Comparison of ENCODE assay signal across 24 cellular contexts in the genomic region with DNA sequence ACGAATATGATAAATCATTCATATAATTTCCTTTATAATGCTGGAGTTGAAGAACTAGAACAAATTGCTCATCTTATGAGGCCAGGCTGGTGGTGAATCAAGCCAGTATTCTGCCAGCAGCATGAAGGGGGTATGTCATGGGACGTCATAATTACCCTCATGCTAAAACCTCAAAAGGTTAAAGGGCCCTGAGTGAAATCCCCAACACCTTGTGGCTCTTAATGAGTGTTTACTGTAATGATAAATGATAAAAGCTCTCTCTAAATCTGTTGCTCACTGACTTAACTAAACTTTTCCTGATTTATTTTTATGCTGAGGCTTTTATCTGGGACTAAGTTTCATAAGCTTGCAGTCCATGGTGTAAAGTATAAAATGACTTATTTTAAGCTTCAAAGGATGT. TPM values are rescaled to one million over a fixed set of nuclear protein-coding genes. Genes with fewer than 3 reads are reported as not detected.
DNase-seq lines count a peak whose midpoint lies in the region; ATAC-seq, FAIRE-seq and TF ChIP-seq lines count a peak whose summit lies in the region.
"Had no signal": no experiment of that assay in that cellular context is flagged by ENCODE, and none has a peak within 500 bp of the region (broad histone marks: within the 10 kb centered on the region; RNA-seq: fewer than 3 reads in every experiment).

No MANE protein-coding gene starts in this region.

- no peaks in the 10 kb centered on the region for H3K9me2 ChIP-seq in SK-N-SH

- no peak overlapping the region for H2AK9ac ChIP-seq in IMR-90 (replicated peaks; ENCODE audit: low read depth, low read length, poor library complexity)

- ATAC-seq in SK-N-SH treated with all-trans-retinoic acid at 6 μM for 48 hours (no peak), IMR-90 (ENCODE audit: low read depth) (no peak; the same call in 1 of the 2 replicates), HG02840 (IDR thresholded peaks at IDR 0.05; ENCODE audit: low FRiP score, unreplicated experiment) (no peak)
- ATAC-seq: activated T-cell treated with anti-CD3 and anti-CD28 coated beads, Interleukin-2, amount 50 U/mL, for 4 hours had no signal

- H3K4ac ChIP-seq in IMR-90 (ENCODE audit: low read depth, low read length) = no peak overlapping the region

- no peaks in the 10 kb centered on the region for H3K9me3 Mint-ChIP-seq in HFFc6
- H3K9me3 Mint-ChIP-seq: activated naive CD4-positive, alpha-beta T cell treated with anti-CD3 and anti-CD28 coated beads, Interleukin-2, amount 10 ng/mL, durations not matched to agents 7 days and 5 days; activated T-cell treated with anti-CD3 and anti-CD28 coated beads, Interleukin-2, amount 50 U/mL, for 4 hours; central memory CD8-positive, alpha-beta T cell had no signal

- no peak overlapping the region for H3K18ac ChIP-seq in IMR-90 (ENCODE audit: low read depth, low read length)

- H3K9me1 ChIP-seq in IMR-90 (ENCODE audit: insufficient read depth, low read length) = no peaks in the 10 kb centered on the region

- FAIRE-seq in bronchial epithelial cell (lab: Jason Lieb, UNC) = no peak
- FAIRE-seq: frontal cortex, G401.6 had no signal

- CTCF ChIA-PET in SK-N-SH (lab: Yijun Ruan, JAX) (interaction anchor here (2.4 kb wide), 1 partner anchor 18 kb away, joined by 8 read pairs; a partner anchor contains a TSS), IMR-90 (lab: Yijun Ruan, JAX) (interaction anchor here (1.9 kb wide), 1 partner anchor 18 kb away, joined by 6 read pairs; a partner anchor contains a TSS)

- H3K14ac ChIP-seq in IMR-90 (replicated peaks; ENCODE audit: low read depth, low read length) = no peak overlapping the region

- H3K27me3 ChIP-seq in SK-N-SH (ENCODE audit: insufficient read depth) (no peaks in the 10 kb centered on the region), IMR-90 (ENCODE audit: control insufficient read depth, insufficient read depth, low read length) (peaks cover 21% of the 10 kb centered on the region), bronchial epithelial cell (ENCODE audit: control insufficient read depth, insufficient read depth, low read length) (no peaks in the 10 kb centered on the region), smooth muscle cell (ENCODE audit: low read depth) (peaks cover 16% of the 10 kb centered on the region), tibial artery (no peaks in the 10 kb centered on the region)
- H3K27me3 ChIP-seq: sigmoid colon, testis had no signal

- dilution Hi-C loops in IMR-90 (cut with HindIII; ENCODE audit: low sequenced_read_pairs, unreplicated experiment) = no loop called here

- TF ChIP-seq CTCF in SK-N-SH (IDR thresholded peaks at IDR 0.05) (no peak), IMR-90 (conservative IDR thresholded peaks at IDR 0.05; ENCODE audit: low read depth, low read length) (no peak), bronchial epithelial cell (IDR thresholded peaks at IDR 0.05; ENCODE audit: insufficient read depth, low read length, severe bottlenecking) (no peak), smooth muscle cell (IDR thresholded peaks at IDR 0.05; ENCODE audit: borderline replicate concordance, insufficient read depth, poor library complexity, severe bottlenecking) (no peak), HFFc6 (IDR thresholded peaks at IDR 0.05) (no peak), tibial artery (IDR thresholded peaks at IDR 0.05) (no peak)

- H3K9ac ChIP-seq in SK-N-SH = no peak overlapping the region
- H3K9ac ChIP-seq in IMR-90 (ENCODE audit: low read depth, low read length) = no peak overlapping the region
- H3K9ac ChIP-seq in smooth muscle cell (ENCODE audit: low read depth) = no peak overlapping the region

- TF ChIP-seq POLR2A in IMR-90 (IDR thresholded peaks at IDR 0.05; ENCODE audit: low read depth, low read length) = no peak

- H3K23ac ChIP-seq in IMR-90 (ENCODE audit: low read depth, low read length) = no peak overlapping the region

- intact Hi-C loops in IMR-90 (cut with micrococcal nuclease) = no loop called here
- intact Hi-C loops in tibial artery (cut with DNase I; ENCODE audit: low total_unique reads) = no loop called here

- H4K20me1 ChIP-seq in SK-N-SH (ENCODE audit: insufficient read depth) (no peaks in the 10 kb centered on the region), IMR-90 (ENCODE audit: insufficient read depth, low read length) (no peaks in the 10 kb centered on the region), smooth muscle cell (ENCODE audit: low read depth) (no peaks in the 10 kb centered on the region)

- H4K8ac ChIP-seq in IMR-90 (ENCODE audit: low read depth in 2 of 2, low read length in 2 of 2) = no peak overlapping the region

- no peak overlapping the region for H4K91ac ChIP-seq in IMR-90 (ENCODE audit: insufficient read depth, low read depth, low read length)

- H3K4me2 ChIP-seq in SK-N-SH (no peak overlapping the region), IMR-90 (ENCODE audit: low read depth, low read length) (no peak overlapping the region), smooth muscle cell (no peak overlapping the region)

- no peaks in the 10 kb centered on the region for H3K36me3 Mint-ChIP-seq in HFFc6 (ENCODE audit: low read depth)
- H3K36me3 Mint-ChIP-seq: activated naive CD4-positive, alpha-beta T cell treated with anti-CD3 and anti-CD28 coated beads, Interleukin-2, amount 10 ng/mL, durations not matched to agents 7 days and 5 days; CD4-positive, alpha-beta memory T cell had no signal

- H3K9me3 ChIP-seq in SK-N-SH (no peaks in the 10 kb centered on the region), IMR-90 (ENCODE audit: control insufficient read depth, insufficient read depth, low read length) (no peaks in the 10 kb centered on the region), smooth muscle cell (replicated peaks; ENCODE audit: low read depth) (no peaks in the 10 kb centered on the region), tibial artery (no peaks in the 10 kb centered on the region)
- H3K9me3 ChIP-seq: sigmoid colon, testis had no signal

- H3K79me2 ChIP-seq in SK-N-SH (ENCODE audit: insufficient read depth) = no peaks in the 10 kb centered on the region
- H3K79me2 ChIP-seq in smooth muscle cell (ENCODE audit: low read depth) = no peaks in the 10 kb centered on the region

- no peak overlapping the region for H3K27ac Mint-ChIP-seq in HFFc6
- H3K27ac Mint-ChIP-seq: activated naive CD4-positive, alpha-beta T cell treated with anti-CD3 and anti-CD28 coated beads, Interleukin-2, amount 10 ng/mL, durations not matched to agents 7 days and 5 days; CD4-positive, alpha-beta memory T cell had no signal

- H2AK5ac ChIP-seq in IMR-90 (ENCODE audit: low read depth, low read length) = no peak overlapping the region

- no peak overlapping the region for H2BK15ac ChIP-seq in IMR-90 (ENCODE audit: low read depth, low read length)

- TF ChIP-seq EP300 in SK-N-SH (IDR thresholded peaks at IDR 0.05; ENCODE audit: borderline replicate concordance in 1 of 2, low read depth in 1 of 2, low read length in 1 of 2) = no peak

- H4K5ac ChIP-seq in IMR-90 (ENCODE audit: low read depth, low read length) = no peak overlapping the region

- H2BK5ac ChIP-seq in IMR-90 (ENCODE audit: low read depth, low read length, poor library complexity, severe bottlenecking) = no peak overlapping the region

- H2AFZ ChIP-seq in SK-N-SH (ENCODE audit: low read depth) (0 out of 2 replicates have a peak overlapping the region, but pooled peaks have one; percentile 9), IMR-90 (replicated peaks; ENCODE audit: low read length, poor library complexity) (no peak overlapping the region), smooth muscle cell (ENCODE audit: low read depth) (no peak overlapping the region)

- H3K4me1 ChIP-seq in SK-N-SH (ENCODE audit: control insufficient read depth in 1 of 2, insufficient read depth in 2 of 2, low read depth in 1 of 2, low read length in 1 of 2) = no peaks in the 10 kb centered on the region
- no peaks in the 10 kb centered on the region for H3K4me1 ChIP-seq in IMR-90 (ENCODE audit: control insufficient read depth, insufficient read depth, low read length)
- H3K4me1 ChIP-seq in smooth muscle cell (ENCODE audit: low read depth) = peaks cover 24% of the 10 kb centered on the region
- H3K4me1 ChIP-seq in tibial artery = no peaks in the 10 kb centered on the region
- H3K4me1 ChIP-seq: sigmoid colon, testis had no signal

- in situ Hi-C loops in IMR-90 (cut with MboI; ENCODE audit: low sequenced_read_pairs) = no loop called here

- no peak overlapping the region for H2BK120ac ChIP-seq in IMR-90 (ENCODE audit: low read depth, low read length)

- 75% methylated on average over 2 of the region's 2 CpGs for WGBS in SK-N-SH (ENCODE audit: low lambda C conversion rate)
- WGBS in IMR-90 (ENCODE audit: extremely low coverage in 2 of 2, insufficient read length in 1 of 2), 2 experiments = no CpG with 5 or more reads among the region's 2 CpGs
- 41% methylated on average over 2 of the region's 2 CpGs for WGBS in smooth muscle cell (ENCODE audit: low lambda C conversion rate)

- H3F3A ChIP-seq in SK-N-SH (replicated peaks; ENCODE audit: insufficient read depth) (no peaks in the 10 kb centered on the region), smooth muscle cell (ENCODE audit: low read depth) (peaks cover 8% of the 10 kb centered on the region)

- H3K27me3 Mint-ChIP-seq in HFFc6 (ENCODE audit: insufficient read depth) = peaks cover 25% of the 10 kb centered on the region

- H3K27ac ChIP-seq in SK-N-SH (ENCODE audit: low read depth in 2 of 2, low read length in 1 of 2) = no peak overlapping the region
- no peak overlapping the region for H3K27ac ChIP-seq in IMR-90 (ENCODE audit: insufficient read depth, low read length)
- H3K27ac ChIP-seq in smooth muscle cell (ENCODE audit: low read depth) = peak overlapping the region; percentile 19
- H3K27ac ChIP-seq in tibial artery = no peak overlapping the region
- H3K27ac ChIP-seq: 22Rv1, sigmoid colon, SK-N-MC, testis had no signal

- DNase-seq in SK-N-SH (no peak), IMR-90 (peak; percentile 58), bronchial epithelial cell (ENCODE audit: low read depth) (peak; percentile 14), smooth muscle cell (lab: John Stamatoyannopoulos, UW; ENCODE audit: unreplicated experiment) (no peak), HFFc6 (no peak), tibial artery (no peak)
- DNase-seq: activated naive CD4-positive, alpha-beta T cell treated with anti-CD3 and anti-CD28 coated beads, Interleukin-2, amount 10 ng/mL, durations not matched to agents 7 days and 5 days; activated T-cell treated with anti-CD3 and anti-CD28 coated beads, Interleukin-2, amount 50 U/mL, for 4 hours; aorta; CD4-positive, alpha-beta memory T cell; DMS 273 treated with DMSO at 0.1 percent for 48 hours; MM.1S; NCI-H1436; NCI-H524; sigmoid colon; T-helper 9 cell; testis had no signal

- no peaks in the 10 kb centered on the region for H3K36me3 ChIP-seq in SK-N-SH (replicated peaks in 1 of 2; ENCODE audit: control insufficient read depth in 1 of 2, insufficient read depth in 2 of 2, low read length in 1 of 2)
- H3K36me3 ChIP-seq in IMR-90 (ENCODE audit: control insufficient read depth, insufficient read depth, low read length) = no peaks in the 10 kb centered on the region
- H3K36me3 ChIP-seq in bronchial epithelial cell (ENCODE audit: control insufficient read depth, insufficient read depth, low read length) = no peaks in the 10 kb centered on the region
- H3K36me3 ChIP-seq in smooth muscle cell (ENCODE audit: low read depth) = no peaks in the 10 kb centered on the region
- H3K36me3 ChIP-seq in tibial artery = no peaks in the 10 kb centered on the region
- H3K36me3 ChIP-seq: sigmoid colon had no signal

- BruUV-seq in IMR-90 (replicated peaks; lab: Mats Ljungman, UMichigan) = no TSS peak

- no peak overlapping the region for H3K4me3 ChIP-seq in SK-N-SH (ENCODE audit: low read depth in 2 of 2, low read length in 1 of 2)
- no peak overlapping the region for H3K4me3 ChIP-seq in IMR-90 (ENCODE audit: insufficient read depth, low read depth, low read length)
- no peak overlapping the region for H3K4me3 ChIP-seq in bronchial epithelial cell (ENCODE audit: low read depth, low read length)
- no peak overlapping the region for H3K4me3 ChIP-seq in smooth muscle cell
- no peak overlapping the region for H3K4me3 ChIP-seq in tibial artery
- H3K4me3 ChIP-seq: sigmoid colon, SK-N-MC, testis had no signal

- POLR2A ChIA-PET in SK-N-SH (lab: Yijun Ruan, JAX) = no interaction called here
- POLR2A ChIA-PET in IMR-90 (lab: Charles Lee; ENCODE audit: unreplicated experiment) = no interaction called here

- H3K4me1 Mint-ChIP-seq in HFFc6 (ENCODE audit: low read depth) = no peaks in the 10 kb centered on the region
- H3K4me1 Mint-ChIP-seq: activated naive CD4-positive, alpha-beta T cell treated with anti-CD3 and anti-CD28 coated beads, Interleukin-2, amount 10 ng/mL, durations not matched to agents 7 days and 5 days; CD4-positive, alpha-beta memory T cell; central memory CD8-positive, alpha-beta T cell had no signal

- no peaks in the 10 kb centered on the region for H3K79me1 ChIP-seq in IMR-90 (ENCODE audit: low read depth in 1 of 2, low read length in 2 of 2)

- H3K4me3 Mint-ChIP-seq in HFFc6 = no peak overlapping the region
- H3K4me3 Mint-ChIP-seq: activated naive CD4-positive, alpha-beta T cell treated with anti-CD3 and anti-CD28 coated beads, Interleukin-2, amount 10 ng/mL, durations not matched to agents 7 days and 5 days; activated T-cell treated with anti-CD3 and anti-CD28 coated beads, Interleukin-2, amount 50 U/mL, for 4 hours; CD4-positive, alpha-beta memory T cell; central memory CD8-positive, alpha-beta T cell had no signal

- TF ChIP-seq RAD21 in SK-N-SH (IDR thresholded peaks at IDR 0.05; ENCODE audit: low read length) = no peak
- no peak for TF ChIP-seq RAD21 in IMR-90 (IDR thresholded peaks at IDR 0.05; ENCODE audit: low read length)

- no peak overlapping the region for H3K56ac ChIP-seq in IMR-90 (ENCODE audit: extremely low read depth, insufficient read depth, low read length)

- no peak overlapping the region for H2BK20ac ChIP-seq in IMR-90 (ENCODE audit: low read depth, low read length)

RNA-seq across cellular contexts. Expression of a gene that starts 18.3 kb away (rescaled TPM):
- polyA plus RNA-seq in SK-N-SH (2012; rRNA removed) (11.0 and 13.2 TPM in 2 replicates), IMR-90 (2012; rRNA removed) (10.8 and 10.9 TPM in 2 replicates), smooth muscle cell (8.7 and 26.6 TPM in 2 replicates)
- 9.0 and 10.9 TPM in 2 replicates for polyA plus RNA-seq in SK-N-SH (2012; cell fraction: cytosol; rRNA removed)
- polyA plus RNA-seq in SK-N-SH (2012; cell fraction: nucleus; rRNA removed) = 22.0 and 24.4 TPM in 2 replicates
- total RNA-seq in IMR-90 (2012; rRNA removed) (10.0 and 12.8 TPM in 2 replicates), bronchial epithelial cell (11.3 and 14.2 TPM in 2 replicates), smooth muscle cell (41.3 and 42.9 TPM in 2 replicates)
- 3.9 and 8.0 TPM in 2 replicates for polyA plus RNA-seq in IMR-90 (2012; cell fraction: cytosol; rRNA removed)
- polyA plus RNA-seq in IMR-90 (2012; cell fraction: nucleus; rRNA removed; ENCODE audit: low replicate concordance) = 12.3 and 32.0 TPM in 2 replicates
- 10 to 100 TPM; 11.2 to 28.1 (median 15.7) TPM for total RNA-seq in HFFc6 (2021; fragmentation: NEBNext Ultra II Directional; extraction: Animal tissue kit (Norgen Biotek cat#: 25700))

Comparison
In these comparisons a context has a peak if more than half of its experiments do, and no peak if none do; other contexts are left out.
1. DNase-seq: peak in IMR-90 (single experiment) and bronchial epithelial cell (single experiment); none in SK-N-SH (single experiment), smooth muscle cell (single experiment), HFFc6 (single experiment) and tibial artery (0 of 2).